36 cellular contexts compared by ENCODE assay signal in genomic region chr12:46945591-46945990, GRCh38.
"Had no signal": no experiment of that assay in that cellular context is flagged by ENCODE, and none has a peak within 500 bp of the region (broad histone marks: within the 10 kb centered on the region; RNA-seq: fewer than 3 reads in every experiment).

No MANE protein-coding gene starts in this region.

- H3K4me3 Mint-ChIP-seq: activated naive CD4-positive, alpha-beta T cell treated with anti-CD3 and anti-CD28 coated beads for 36 hours; activated naive CD4-positive, alpha-beta T cell treated with anti-CD3 and anti-CD28 coated beads, Interleukin-2, amount 10 ng/mL, durations not matched to agents 7 days and 5 days; activated naive CD4-positive, alpha-beta T cell treated with anti-CD3 and anti-CD28 coated beads, Interleukin-2, amount 50 U/mL, for 24 hours; activated naive CD8-positive, alpha-beta T cell; activated naive CD8-positive, alpha-beta T cell treated with anti-CD3 and anti-CD28 coated beads for 36 hours; activated naive CD8-positive, alpha-beta T cell treated with anti-CD3 and anti-CD28 coated beads, Interleukin-2, amount 10 ng/mL, durations not matched to agents 7 days and 5 days; activated naive CD8-positive, alpha-beta T cell treated with anti-CD3 and anti-CD28 coated beads, Interleukin-2, amount 50 U/mL, for 24 hours; activated T-cell treated with anti-CD3 and anti-CD28 coated beads, Interleukin-2, amount 50 U/mL, for 4 hours; activated T-cell treated with anti-CD3 and anti-CD28 coated beads, Interleukin-2, amount 50 U/mL, for 72 hours; activated T-helper 1 cell treated with anti-CD3 and anti-CD28 coated beads, Interleukin-12 subunit alpha, Interleukin-12 subunit beta, Interleukin-2, Interleukin-4 antibody, amounts not matched to agents 30 ng/mL and 10 ng/mL and 1 ng/mL, durations not matched to agents 14 hours and 24 hours and 36 hours; activated T-helper 17 cell treated with anti-CD3 and anti-CD28 coated beads, Interleukin-2, amount 50 U/mL, for 72 hours; brain; central memory CD8-positive, alpha-beta T cell had no signal

- H3K4me1 Mint-ChIP-seq: activated naive CD4-positive, alpha-beta T cell treated with anti-CD3 and anti-CD28 coated beads, Interleukin-2, amount 10 ng/mL, durations not matched to agents 7 days and 5 days; activated naive CD4-positive, alpha-beta T cell treated with anti-CD3 and anti-CD28 coated beads, Interleukin-2, amount 50 U/mL, for 24 hours; activated naive CD8-positive, alpha-beta T cell treated with anti-CD3 and anti-CD28 coated beads for 36 hours; activated naive CD8-positive, alpha-beta T cell treated with anti-CD3 and anti-CD28 coated beads, Interleukin-2, amount 50 U/mL, for 24 hours; activated T-helper 17 cell treated with anti-CD3 and anti-CD28 coated beads, Interleukin-2, amount 50 U/mL, for 72 hours; central memory CD8-positive, alpha-beta T cell had no signal

- H3K27me3 ChIP-seq: adrenal gland, ascending aorta, body of pancreas, brain microvascular endothelial cell, breast epithelium, cardiac muscle cell, colonic mucosa had no signal

- H3K27ac Mint-ChIP-seq: activated naive CD4-positive, alpha-beta T cell treated with anti-CD3 and anti-CD28 coated beads for 36 hours; activated naive CD4-positive, alpha-beta T cell treated with anti-CD3 and anti-CD28 coated beads, Interleukin-2, amount 10 ng/mL, durations not matched to agents 7 days and 5 days; activated naive CD4-positive, alpha-beta T cell treated with anti-CD3 and anti-CD28 coated beads, Interleukin-2, amount 50 U/mL, for 24 hours; activated naive CD4-positive, alpha-beta T cell treated with anti-CD3 and anti-CD28 coated beads, Interleukin-2, amount 50 U/mL, for 72 hours; activated naive CD8-positive, alpha-beta T cell; activated naive CD8-positive, alpha-beta T cell treated with anti-CD3 and anti-CD28 coated beads for 36 hours; activated naive CD8-positive, alpha-beta T cell treated with anti-CD3 and anti-CD28 coated beads, Interleukin-2, amount 10 ng/mL, durations not matched to agents 7 days and 5 days; activated naive CD8-positive, alpha-beta T cell treated with anti-CD3 and anti-CD28 coated beads, Interleukin-2, amount 50 U/mL, for 24 hours; activated T-cell treated with anti-CD3 and anti-CD28 coated beads, Interleukin-2, amount 50 U/mL, for 72 hours; activated T-helper 1 cell treated with anti-CD3 and anti-CD28 coated beads, Interleukin-12 subunit alpha, Interleukin-12 subunit beta, Interleukin-2, Interleukin-4 antibody, amounts not matched to agents 30 ng/mL and 10 ng/mL and 1 ng/mL, durations not matched to agents 14 hours and 24 hours and 36 hours; activated T-helper 17 cell treated with anti-CD3 and anti-CD28 coated beads, Interleukin-2, amount 50 U/mL, for 72 hours; activated T-helper 2 cell treated with anti-CD3 and anti-CD28 coated beads, Interferon-gamma antibody, Interleukin-2, Interleukin-4, amounts not matched to agents 10 μg/mL and 5 μg/mL and 100 μg/mL, durations not matched to agents 14 hours and 24 hours and 36 hours; brain had no signal

- H3K4me3 ChIP-seq: adrenal gland, ascending aorta, body of pancreas, breast epithelium, cardiac muscle cell, colonic mucosa had no signal

- DNase-seq: activated effector memory CD4-positive, alpha-beta T cell treated with anti-CD3 and anti-CD28 coated beads, Interleukin-2, amount 50 U/mL, for 16 hours; activated effector memory CD4-positive, alpha-beta T cell treated with Interleukin-2 at 50 U/mL for 16 hours; activated gamma-delta T cell; activated gamma-delta T cell treated with Interleukin-2 at 50 U/mL for 16 hours; activated naive CD4-positive, alpha-beta T cell; activated naive CD4-positive, alpha-beta T cell treated with anti-CD3 and anti-CD28 coated beads for 36 hours; activated naive CD4-positive, alpha-beta T cell treated with anti-CD3 and anti-CD28 coated beads, Interleukin-2, amount 10 ng/mL, durations not matched to agents 7 days and 5 days; activated naive CD4-positive, alpha-beta T cell treated with Interleukin-2 at 50 U/mL for 16 hours; activated naive CD8-positive, alpha-beta T cell treated with anti-CD3 and anti-CD28 coated beads for 36 hours; activated naive CD8-positive, alpha-beta T cell treated with anti-CD3 and anti-CD28 coated beads, Interleukin-2, amount 10 ng/mL, durations not matched to agents 7 days and 5 days; activated naive CD8-positive, alpha-beta T cell treated with anti-CD3 and anti-CD28 coated beads, Interleukin-2, amount 50 U/mL, for 24 hours; activated T-cell treated with anti-CD3 and anti-CD28 coated beads, Interleukin-2, amount 50 U/mL, for 4 hours; activated T-cell treated with anti-CD3 and anti-CD28 coated beads, Interleukin-2, amount 50 U/mL, for 48 hours; activated T-cell treated with anti-CD3 and anti-CD28 coated beads, Interleukin-2, amount 50 U/mL, for 72 hours; adrenal gland; amniotic stem cell; amygdala; anterior cingulate cortex; aorta; body of pancreas; caudate nucleus; central memory CD4-positive, alpha-beta T cell; cerebellar nuclear complex; colonic mucosa had no signal

- H3K9me3 ChIP-seq: adrenal gland, ascending aorta, body of pancreas, breast epithelium, colonic mucosa had no signal

- H3K27ac ChIP-seq: adrenal gland, ascending aorta, body of pancreas, brain microvascular endothelial cell, breast epithelium, cardiac muscle cell, colonic mucosa had no signal

- H3K36me3 Mint-ChIP-seq: activated naive CD4-positive, alpha-beta T cell treated with anti-CD3 and anti-CD28 coated beads, Interleukin-2, amount 10 ng/mL, durations not matched to agents 7 days and 5 days; activated naive CD4-positive, alpha-beta T cell treated with anti-CD3 and anti-CD28 coated beads, Interleukin-2, amount 50 U/mL, for 24 hours; activated naive CD4-positive, alpha-beta T cell treated with anti-CD3 and anti-CD28 coated beads, Interleukin-2, amount 50 U/mL, for 72 hours; activated naive CD8-positive, alpha-beta T cell; activated naive CD8-positive, alpha-beta T cell treated with anti-CD3 and anti-CD28 coated beads for 36 hours; activated naive CD8-positive, alpha-beta T cell treated with anti-CD3 and anti-CD28 coated beads, Interleukin-2, amount 10 ng/mL, durations not matched to agents 7 days and 5 days; brain had no signal

- H3K27me3 Mint-ChIP-seq: activated naive CD4-positive, alpha-beta T cell treated with anti-CD3 and anti-CD28 coated beads, Interleukin-2, amount 50 U/mL, for 24 hours; activated naive CD8-positive, alpha-beta T cell; activated naive CD8-positive, alpha-beta T cell treated with anti-CD3 and anti-CD28 coated beads for 36 hours; activated naive CD8-positive, alpha-beta T cell treated with anti-CD3 and anti-CD28 coated beads, Interleukin-2, amount 50 U/mL, for 24 hours; brain; central memory CD8-positive, alpha-beta T cell had no signal

- H3K36me3 ChIP-seq: adrenal gland, ascending aorta, brain microvascular endothelial cell, breast epithelium, cardiac muscle cell, colonic mucosa had no signal

- H3K9me3 Mint-ChIP-seq: activated naive CD4-positive, alpha-beta T cell treated with anti-CD3 and anti-CD28 coated beads for 36 hours; activated naive CD4-positive, alpha-beta T cell treated with anti-CD3 and anti-CD28 coated beads, Interleukin-2, amount 10 ng/mL, durations not matched to agents 7 days and 5 days; activated naive CD4-positive, alpha-beta T cell treated with anti-CD3 and anti-CD28 coated beads, Interleukin-2, amount 50 U/mL, for 24 hours; activated naive CD4-positive, alpha-beta T cell treated with anti-CD3 and anti-CD28 coated beads, Interleukin-2, amount 50 U/mL, for 72 hours; activated naive CD8-positive, alpha-beta T cell treated with anti-CD3 and anti-CD28 coated beads for 36 hours; activated naive CD8-positive, alpha-beta T cell treated with anti-CD3 and anti-CD28 coated beads, Interleukin-2, amount 50 U/mL, for 24 hours; activated T-cell treated with anti-CD3 and anti-CD28 coated beads, Interleukin-2, amount 50 U/mL, for 4 hours; activated T-cell treated with anti-CD3 and anti-CD28 coated beads, Interleukin-2, amount 50 U/mL, for 72 hours; activated T-helper 1 cell treated with anti-CD3 and anti-CD28 coated beads, Interleukin-12 subunit alpha, Interleukin-12 subunit beta, Interleukin-2, Interleukin-4 antibody, amounts not matched to agents 30 ng/mL and 10 ng/mL and 1 ng/mL, durations not matched to agents 14 hours and 24 hours and 36 hours; activated T-helper 17 cell treated with anti-CD3 and anti-CD28 coated beads, Interleukin-2, amount 50 U/mL, for 72 hours; activated T-helper 2 cell treated with anti-CD3 and anti-CD28 coated beads, Interferon-gamma antibody, Interleukin-2, Interleukin-4, amounts not matched to agents 10 μg/mL and 5 μg/mL and 100 μg/mL, durations not matched to agents 14 hours and 24 hours and 36 hours; brain; central memory CD8-positive, alpha-beta T cell had no signal

- H3K4me1 ChIP-seq: adrenal gland, ascending aorta, body of pancreas, breast epithelium, colonic mucosa had no signal

- ATAC-seq: activated naive CD4-positive, alpha-beta T cell treated with anti-CD3 and anti-CD28 coated beads, Interleukin-2, amount 50 U/mL, for 72 hours; activated naive CD8-positive, alpha-beta T cell treated with anti-CD3 and anti-CD28 coated beads, Interleukin-2, amount 50 U/mL, for 24 hours; activated T-cell treated with anti-CD3 and anti-CD28 coated beads, Interleukin-2, amount 50 U/mL, for 4 hours; activated T-cell treated with anti-CD3 and anti-CD28 coated beads, Interleukin-2, amount 50 U/mL, for 72 hours; activated T-helper 17 cell treated with anti-CD3 and anti-CD28 coated beads, Interleukin-2, amount 50 U/mL, for 72 hours; body of pancreas had no signal
